In genomic region chr9:91944711-91945110, GRCh38 we compare ENCODE assay signal across 19 cellular contexts.
"Had no signal": no experiment of that assay in that cellular context is flagged by ENCODE, and none has a peak within 500 bp of the region (broad histone marks: within the 10 kb centered on the region; RNA-seq: fewer than 3 reads in every experiment).

No MANE protein-coding gene starts in this region.

- H3K9me3 ChIP-seq: adrenal gland, left ventricle myocardium inferior, neutrophil, spleen had no signal

- H3K9me3 Mint-ChIP-seq: activated naive CD4-positive, alpha-beta T cell treated with anti-CD3 and anti-CD28 coated beads, Interleukin-2, amount 10 ng/mL, durations not matched to agents 7 days and 5 days had no signal

- H3K4me1 Mint-ChIP-seq: activated naive CD4-positive, alpha-beta T cell treated with anti-CD3 and anti-CD28 coated beads, Interleukin-2, amount 10 ng/mL, durations not matched to agents 7 days and 5 days; activated T-helper 17 cell treated with anti-CD3 and anti-CD28 coated beads, Interleukin-2, amount 50 U/mL, for 72 hours; memory B cell; stimulated activated memory B cell treated with anti-CD40 and anti-IgM and Interleukin-4, amounts not matched to agents 10 μg/mL and 1 μg/mL and 100 μg/mL, for 72 hours had no signal

- H3K27ac Mint-ChIP-seq: activated naive CD4-positive, alpha-beta T cell treated with anti-CD3 and anti-CD28 coated beads, Interleukin-2, amount 10 ng/mL, durations not matched to agents 7 days and 5 days; activated T-helper 17 cell treated with anti-CD3 and anti-CD28 coated beads, Interleukin-2, amount 50 U/mL, for 72 hours; memory B cell; stimulated activated memory B cell treated with anti-CD40 and anti-IgM and Interleukin-4, amounts not matched to agents 10 μg/mL and 1 μg/mL and 100 μg/mL, for 72 hours had no signal

- DNase-seq: activated CD4-positive, alpha-beta T cell treated with anti-CD3 and anti-CD28 coated beads for 48 hours; activated CD8-positive, alpha-beta memory T cell treated with anti-CD3 and anti-CD28 coated beads for 24 hours; activated naive CD4-positive, alpha-beta T cell treated with anti-CD3 and anti-CD28 coated beads, Interleukin-2, amount 10 ng/mL, durations not matched to agents 7 days and 5 days; activated T-cell treated with anti-CD3 and anti-CD28 coated beads for 4 hours; adrenal gland; central memory CD4-positive, alpha-beta T cell; cortex of kidney; effector memory CD4-positive, alpha-beta T cell; left ventricle myocardium inferior; posterior cingulate gyrus; right cardiac atrium; spleen; stimulated activated CD4-positive, alpha-beta T cell treated with anti-CD3 and anti-CD28 coated beads, Interleukin-1b, Interleukin-23, amount 100 ng/mL, for 48 hours; substantia nigra; T1000 had no signal

- H3K4me3 Mint-ChIP-seq: activated naive CD4-positive, alpha-beta T cell treated with anti-CD3 and anti-CD28 coated beads, Interleukin-2, amount 10 ng/mL, durations not matched to agents 7 days and 5 days; activated T-helper 17 cell treated with anti-CD3 and anti-CD28 coated beads, Interleukin-2, amount 50 U/mL, for 72 hours; memory B cell; stimulated activated memory B cell treated with anti-CD40 and anti-IgM and Interleukin-4, amounts not matched to agents 10 μg/mL and 1 μg/mL and 100 μg/mL, for 72 hours had no signal

- H3K36me3 ChIP-seq: adrenal gland, left ventricle myocardium inferior, neutrophil, spleen had no signal

- ATAC-seq: activated T-helper 17 cell treated with anti-CD3 and anti-CD28 coated beads, Interleukin-2, amount 50 U/mL, for 72 hours; stimulated activated memory B cell treated with anti-CD40 and anti-IgM and Interleukin-4, amounts not matched to agents 10 μg/mL and 1 μg/mL and 100 μg/mL, for 72 hours had no signal

- H3K27ac ChIP-seq: neutrophil had no signal

- H3K36me3 Mint-ChIP-seq: activated naive CD4-positive, alpha-beta T cell treated with anti-CD3 and anti-CD28 coated beads, Interleukin-2, amount 10 ng/mL, durations not matched to agents 7 days and 5 days; memory B cell; stimulated activated memory B cell treated with anti-CD40 and anti-IgM and Interleukin-4, amounts not matched to agents 10 μg/mL and 1 μg/mL and 100 μg/mL, for 72 hours had no signal

- H3K4me3 ChIP-seq: spleen had no signal
